ENCODE assay signal across 24 cellular contexts in the genomic region with DNA sequence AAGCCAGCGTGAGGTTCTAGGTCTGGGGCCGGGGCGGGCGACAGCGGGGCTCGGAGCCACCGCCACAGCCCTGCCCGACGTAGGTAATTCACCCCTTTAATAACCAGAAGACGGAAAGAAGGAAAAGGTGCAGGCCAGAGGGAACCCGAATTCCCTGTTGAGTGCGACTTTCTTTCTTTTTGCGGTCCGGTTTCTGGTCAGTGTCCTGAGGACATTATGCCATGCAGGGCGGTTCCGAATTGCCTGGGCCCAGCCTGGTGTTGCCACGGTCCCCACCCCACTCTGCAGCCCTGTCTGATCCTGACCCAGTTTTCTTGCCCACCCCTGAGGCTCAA.
"Had no signal": no experiment of that assay in that cellular context is flagged by ENCODE, and none has a peak within 500 bp of the region (broad histone marks: within the 10 kb centered on the region; RNA-seq: fewer than 3 reads in every experiment).

No MANE protein-coding gene starts in this region.

- DNase-seq: activated CD4-positive, alpha-beta T cell treated with anti-CD3 and anti-CD28 coated beads, Interleukin-2, amount 50 U/mL, for 1 hour; activated naive CD8-positive, alpha-beta T cell treated with anti-CD3 and anti-CD28 coated beads, Interleukin-2, amount 50 U/mL, for 24 hours; amygdala; effector memory CD4-positive, alpha-beta T cell; gastrocnemius medialis; glutamatergic neuron; left cardiac atrium; left ventricle myocardium superior; naive thymus-derived CD8-positive, alpha-beta T cell; occipital lobe; stimulated activated CD4-positive, alpha-beta T cell treated with anti-CD3 and anti-CD28 coated beads, Interleukin-1b, Interleukin-23, amount 100 ng/mL, for 48 hours; stimulated activated CD4-positive, alpha-beta T cell treated with anti-CD3 and anti-CD28 coated beads, Interleukin-4, amount 100 ng/mL, for 4 hours; stimulated activated CD8-positive, alpha-beta memory T cell treated with anti-CD3 and anti-CD28 coated beads, Interleukin-4, amount 100 ng/mL, for 48 hours; substantia nigra; T-helper 17 cell; T1000; thyroid gland; WERI-Rb-1 had no signal

- H3K36me3 ChIP-seq: gastrocnemius medialis, thyroid gland, WERI-Rb-1 had no signal

- ATAC-seq: activated CD4-positive, CD25-positive, alpha-beta regulatory T cell treated with anti-CD3 and anti-CD28 coated beads, Interleukin-2, amount 50 U/mL, for 24 hours; activated naive CD8-positive, alpha-beta T cell treated with anti-CD3 and anti-CD28 coated beads, Interleukin-2, amount 50 U/mL, for 24 hours; gastrocnemius medialis; left cardiac atrium; left ventricle myocardium superior; naive thymus-derived CD8-positive, alpha-beta T cell; SK-N-SH treated with all-trans-retinoic acid at 6 μM for 48 hours; stimulated activated memory B cell treated with anti-CD40 and anti-IgM and Interleukin-4, amounts not matched to agents 10 μg/mL and 1 μg/mL and 100 μg/mL, for 72 hours; stimulated activated naive CD8-positive, alpha-beta T cell treated with anti-CD3 and anti-CD28 coated beads, Interleukin-15, amount 100 ng/mL, for 72 hours; T-helper 17 cell had no signal

- H3K27ac ChIP-seq: dorsolateral prefrontal cortex, gastrocnemius medialis, thyroid gland, WERI-Rb-1 had no signal

- H3K4me1 ChIP-seq: gastrocnemius medialis, thyroid gland had no signal

- H3K9me3 ChIP-seq: gastrocnemius medialis, thyroid gland had no signal

- H3K27me3 ChIP-seq: thyroid gland had no signal

- H3K4me3 ChIP-seq: dorsolateral prefrontal cortex, gastrocnemius medialis, smooth muscle cell, thyroid gland had no signal

- H3K4me2 ChIP-seq: smooth muscle cell had no signal
